ENCODE assay signal across 8 cellular contexts in genomic region chr13:52450793-52451116, GRCh38. TPM values are rescaled to one million over a fixed set of nuclear protein-coding genes. Genes with fewer than 3 reads are reported as not detected.
DNase-seq lines count a peak whose midpoint lies in the region; ATAC-seq, FAIRE-seq and TF ChIP-seq lines count a peak whose summit lies in the region.

No MANE protein-coding gene starts in this region.

- H3K4me2 ChIP-seq in KMS-11: peak overlapping the region; percentile 29; the same call in 1 of the 2 replicates

- CTCF ChIA-PET in AG04450 (lab: Charles Lee): interaction anchor here (0.5 to 4.9 kb wide), 72 partner anchors 9 to 1106 kb away, joined by 3 to 95 read pairs (median 5); partner anchors contain the start of genes ALG11 and THSD1

- peaks cover 0 to 2% of the 10 kb centered on the region in 2 donors for H3K27me3 Mint-ChIP-seq in natural killer cell (ENCODE audit: low read depth in 2 of 2)

- TF ChIP-seq POLR2A in adrenal gland (IDR thresholded peaks at IDR 0.05): no peak

- H3K4me1 Mint-ChIP-seq in natural killer cell: peaks cover 39 to 45% of the 10 kb centered on the region in 2 donors

- FAIRE-seq in D721Med (lab: Jason Lieb, UNC): no peak

- peak overlapping the region; percentile 87 to 93 for H3K27ac Mint-ChIP-seq in natural killer cell

- no peaks in the 10 kb centered on the region for H4K20me1 ChIP-seq in KMS-11 (ENCODE audit: insufficient read depth)

- no peaks in the 10 kb centered on the region for H3K36me3 Mint-ChIP-seq in natural killer cell

- H3K4me1 ChIP-seq in KMS-11 (ENCODE audit: low read depth, poor library complexity, severe bottlenecking) (peaks cover 45% of the 10 kb centered on the region), adrenal gland (replicated peaks in 1 of 2) (peaks cover 11 to 21% of the 10 kb centered on the region in 2 donors)

- intact Hi-C loops in natural killer cell (cut with micrococcal nuclease) (loop anchor here (1.0 to 5.0 kb wide), 2 partner anchors 202 to 449 kb away; partner anchors contain the start of gene SUGT1), adrenal gland (cut with DNase I) (loop anchor here (5.0 to 10.0 kb wide), 2 partner anchors 106 to 108 kb away; no protein-coding TSS in a partner anchor)

- H3K4me3 ChIP-seq in AG04450 (ENCODE audit: low read depth, low read length) (peak overlapping the region; percentile 34), KMS-11 (IDR thresholded peaks at IDR 0.05; ENCODE audit: insufficient read depth, low read depth, low read length) (no peak overlapping the region), choroid plexus epithelial cell (ENCODE audit: low read depth, low read length) (peak overlapping the region; percentile 37), adrenal gland (no peak overlapping the region)

- TF ChIP-seq CTCF in AG04450 (IDR thresholded peaks at IDR 0.05; ENCODE audit: low read depth, low read length) (no peak), KMS-11 (conservative IDR thresholded peaks at IDR 0.05; ENCODE audit: low read depth, low read length) (peak; percentile 16; the same call in 1 of the 2 replicates), choroid plexus epithelial cell (conservative IDR thresholded peaks at IDR 0.05; ENCODE audit: low read depth, low read length) (no peak), natural killer cell (IDR thresholded peaks at IDR 0.05) (peak; percentile 67), adrenal gland (IDR thresholded peaks at IDR 0.05) (peak in 3 of 6 experiments; percentile 4 to 49 (median 30)), GM13976 (IDR thresholded peaks at IDR 0.05; ENCODE audit: borderline replicate concordance, control extremely low read depth, extremely low read depth, insufficient read depth, missing control alignments) (no peak), D721Med (IDR thresholded peaks at IDR 0.05; ENCODE audit: insufficient read depth, missing control alignments) (no peak)

- no peak overlapping the region for H2AFZ ChIP-seq in KMS-11 (ENCODE audit: low read depth)

- POLR2A ChIA-PET in AG04450 (lab: Yijun Ruan, JAX): interaction anchor here (1.0 to 1.8 kb wide), 7 partner anchors 14 to 247 kb away, joined by 3 to 11 read pairs (median 4); partner anchors contain the start of gene SUGT1

- 8 to 19% (median 10%) methylated on average over 5 to 8 of the region's 8 CpGs for WGBS in adrenal gland, 4 donors

- peaks cover 45% of the 10 kb centered on the region for H3K79me2 ChIP-seq in KMS-11 (ENCODE audit: insufficient read depth, low read depth)

- H3K9me3 Mint-ChIP-seq in natural killer cell: no peaks in the 10 kb centered on the region

- no peaks in the 10 kb centered on the region for H3K36me3 ChIP-seq in KMS-11 (ENCODE audit: insufficient read depth)
- H3K36me3 ChIP-seq in adrenal gland (replicated peaks in 1 of 2): no peaks in the 10 kb centered on the region

- in situ Hi-C loops in GM13976 (cut with MboI; ENCODE audit: low sequenced_read_pairs, unreplicated experiment): no loop called here

- H3K27me3 ChIP-seq in AG04450 (ENCODE audit: control insufficient read depth, insufficient read depth, low read length) (no peaks in the 10 kb centered on the region), KMS-11 (ENCODE audit: insufficient read depth, low read depth) (no peaks in the 10 kb centered on the region), adrenal gland (no peaks in the 10 kb centered on the region)

- H3K9ac ChIP-seq in KMS-11: peak overlapping the region; percentile 97; the same call in 1 of the 2 replicates

- peak overlapping the region; percentile 86 for H3K4me3 Mint-ChIP-seq in natural killer cell

- H3K27ac ChIP-seq in AG04450 (ENCODE audit: low read depth, low read length) (no peak overlapping the region), KMS-11 (no peak overlapping the region; the same call in 1 of the 2 replicates), adrenal gland (peak overlapping the region in 2 of 5 donors; percentile 97 to 99)

- ATAC-seq in natural killer cell: no peak

- H3K9me3 ChIP-seq in AG04450 (ENCODE audit: control insufficient read depth, insufficient read depth, low read length): no peaks in the 10 kb centered on the region
- H3K9me3 ChIP-seq in adrenal gland (replicated peaks in 1 of 3): no peaks in the 10 kb centered on the region

- DNase-seq in AG04450 (ENCODE audit: low read depth, low spot score) (no peak), choroid plexus epithelial cell (ENCODE audit: low read depth) (no peak), natural killer cell (no peak), adrenal gland (no peak), SKM-1 (lab: John Stamatoyannopoulos, UW; ENCODE audit: unreplicated experiment) (no peak), GM13976 (ENCODE audit: low spot score) (no peak), D721Med (ENCODE audit: insufficient read length, low spot score) (no peak)

RNA-seq across cellular contexts. Expression of gene VPS36, which starts 0.3 kb away (rescaled TPM):
- polyA plus RNA-seq in AG04450 (2011; rRNA removed) (20.5 and 24.2 TPM in 2 replicates), adrenal gland (10 to 100 TPM; 12.6 to 37.7 (median 13.4) TPM)
- polyA minus RNA-seq in AG04450 (2011; rRNA and poly(A)+ RNA removed): 10.1 and 13.8 TPM in 2 replicates
- total RNA-seq in natural killer cell (10 to 100 TPM; 59.0 to 64.2 (median 63.3) TPM), adrenal gland (10 to 100 TPM; 21.7 to 54.7 (median 29.8) TPM)

RNA-seq across cellular contexts. Expression of gene CKAP2, which starts 4.5 kb away (rescaled TPM):
- polyA plus RNA-seq in AG04450 (2011; rRNA removed) (14.3 and 18.2 TPM in 2 replicates), adrenal gland (10 to 100 TPM in 1 of 3 donors, 1 to 10 TPM in 2; 2.5 to 20.4 (median 4.2) TPM)
- 7.0 and 13.3 TPM in 2 replicates for polyA minus RNA-seq in AG04450 (2011; rRNA and poly(A)+ RNA removed)
- total RNA-seq in natural killer cell (10 to 100 TPM; 12.0 to 15.6 (median 13.1) TPM), adrenal gland (10 to 100 TPM in 7 of 8 donors, 1 to 10 TPM in 1; 9.1 to 20.8 (median 16.3) TPM)

RNA-seq across cellular contexts. Expression of gene THSD1, which starts 44.8 kb away (rescaled TPM):
- polyA plus RNA-seq in AG04450 (2011; rRNA removed) (7.9 and 8.3 TPM in 2 replicates), adrenal gland (1 to 10 TPM in 2 of 3 donors, under 1 TPM in 1; 0.95 to 6.4 (median 3.8) TPM)
- 17.9 and 19.3 TPM in 2 replicates for polyA minus RNA-seq in AG04450 (2011; rRNA and poly(A)+ RNA removed)
- total RNA-seq in natural killer cell (1 to 10 TPM in 1 of 3 donors, under 1 TPM in 2; 0.61 to 1.2 (median 0.84) TPM), adrenal gland (1 to 10 TPM; 1.5 to 4.3 (median 3.3) TPM)

Comparison
In these comparisons a context has a peak if more than half of its experiments do, and no peak if none do; other contexts are left out.
1. H3K4me3 ChIP-seq: peak in AG04450 (single experiment) and choroid plexus epithelial cell (single experiment); none in KMS-11 (single experiment) and adrenal gland (0 of 4).
2. CTCF ChIP-seq: peak in KMS-11 (single experiment) and natural killer cell (single experiment); none in AG04450 (single experiment), choroid plexus epithelial cell (single experiment), GM13976 (single experiment) and D721Med (single experiment).